Comparison of ENCODE assay signal across 8 cellular contexts in genomic region chr1:224182866-224183590, GRCh38. TPM values are rescaled to one million over a fixed set of nuclear protein-coding genes. Genes with fewer than 3 reads are reported as not detected.
A peak's percentile ranks its signal among the peaks of the same experiment; 100 is the strongest.
DNase-seq lines count a peak whose midpoint lies in the region; ATAC-seq and TF ChIP-seq lines count a peak whose summit lies in the region.

TSS of gene DEGS1 (plus strand) at chr1:224183240. CDS start at chr1:224183337, 97 bp downstream.

- DNase-seq in GM03348 (ENCODE audit: low spot score) (peak; percentile 98), HCEC 1CT (peak; percentile 74), MG63 (peak; percentile 90), SK-MEL-5 (ENCODE audit: low read depth, low spot score) (peak; percentile 71), nucleus accumbens (lab: John Stamatoyannopoulos, UW) (peak in 54 of 56 donors; percentile 46 to 89 (median 77)), superior temporal gyrus (ENCODE audit: extremely low spot score) (peak; percentile 76)
- DNase-seq in activated naive CD4-positive, alpha-beta T cell (lab: John Stamatoyannopoulos, UW), result peak; percentile 58 to 86 (median 71)

- TF ChIP-seq CTCF in gastroesophageal sphincter (IDR thresholded peaks at IDR 0.05), result peak in 1 of 4 experiments; percentile 4

- H3K9me3 ChIP-seq in MG63 (no peaks in the 10 kb centered on the region), gastroesophageal sphincter (no peaks in the 10 kb centered on the region)

- no peaks in the 10 kb centered on the region for H3K27me3 ChIP-seq in MG63
- no peaks in the 10 kb centered on the region for H3K27me3 ChIP-seq in gastroesophageal sphincter

- ATAC-seq in gastroesophageal sphincter, result peak; percentile 95

- peak; percentile 88 to 94 for TF ChIP-seq POLR2A in gastroesophageal sphincter (IDR thresholded peaks at IDR 0.05)

- H3K4me3 ChIP-seq in MG63 (peak within 1 kb of the TSS; percentile 94), gastroesophageal sphincter (peak within 1 kb of the TSS; percentile 77 to 100)

- in situ Hi-C loops in SK-MEL-5 (cut with HindIII; ENCODE audit: low pct_unique_long_range_greater_than_20kb, low sequenced_read_pairs), result no loop called here

- no peak for TF ChIP-seq EP300 in gastroesophageal sphincter (IDR thresholded peaks at IDR 0.05)

- WGBS in gastroesophageal sphincter (ENCODE audit: low coverage in 1 of 2), 2 donors, result 0% methylated on average over 7 to 10 of the region's 94 CpGs

- H3K36me3 ChIP-seq in MG63 (peaks cover 43% of the 10 kb centered on the region), gastroesophageal sphincter (no peaks in the 10 kb centered on the region)

- peaks cover 0 to 50% (median 19%) of the 10 kb centered on the region in 3 donors for H3K4me1 ChIP-seq in gastroesophageal sphincter

- peak within 1 kb of the TSS; percentile 93 to 99 (median 98) for H3K27ac ChIP-seq in gastroesophageal sphincter

RNA-seq across cellular contexts. Expression of gene DEGS1, which starts in this region (rescaled TPM):
- total RNA-seq in MG63 (2014; rRNA removed; shearing (Covaris generic); ENCODE audit: low replicate concordance), result 138 and 160 TPM in 2 replicates
- 65.6 and 66.6 TPM in 2 replicates for total RNA-seq in SK-MEL-5 (2014; rRNA removed; shearing (Covaris generic))
- 91.3 and 100.0 TPM in 2 replicates for polyA plus RNA-seq in SK-MEL-5 (2015; cell fraction: cytosol; rRNA removed)
- 13.5 and 33.2 TPM in 2 replicates for polyA plus RNA-seq in SK-MEL-5 (2015; cell fraction: nucleus; rRNA removed)
- total RNA-seq in gastroesophageal sphincter, result 100 to 1,000 TPM; 118 to 150 (median 138) TPM

Comparison
In these comparisons a context has a peak if more than half of its experiments do, and no peak if none do; other contexts are left out.
1. Peak in every context shown above with its lines: DNase-seq, ATAC-seq, H3K4me3 ChIP-seq and H3K27ac ChIP-seq.